Comparison of ENCODE assay signal across 17 cellular contexts in genomic region chr15:90065682-90066049, GRCh38. TPM values are rescaled to one million over a fixed set of nuclear protein-coding genes. Genes with fewer than 3 reads are reported as not detected.
A peak's percentile ranks its signal among the peaks of the same experiment; 100 is the strongest.
DNase-seq lines count a peak whose midpoint lies in the region; ATAC-seq and TF ChIP-seq lines count a peak whose summit lies in the region.
"Had no signal": no experiment of that assay in that cellular context is flagged by ENCODE, and none has a peak within 500 bp of the region (broad histone marks: within the 10 kb centered on the region; RNA-seq: fewer than 3 reads in every experiment).

No MANE protein-coding gene starts in this region.

- H3K4me1 ChIP-seq in right atrium auricular region (peaks cover 0 to 48% of the 10 kb centered on the region in 2 donors), esophagus squamous epithelium (peaks cover 32 to 70% (median 43%) of the 10 kb centered on the region in 3 donors), gastrocnemius medialis (peaks cover 49 to 53% of the 10 kb centered on the region in 2 donors), vagina (peaks cover 48% of the 10 kb centered on the region)
- H3K4me1 ChIP-seq: Caco-2 had no signal

- no peak overlapping the region for H3K4me3 ChIP-seq in right atrium auricular region
- no peak overlapping the region for H3K4me3 ChIP-seq in esophagus squamous epithelium
- no peak overlapping the region for H3K4me3 ChIP-seq in gastrocnemius medialis
- H3K4me3 ChIP-seq in vagina = no peak overlapping the region
- H3K4me3 ChIP-seq: prostate gland had no signal

- H3K27ac ChIP-seq in right atrium auricular region (peak overlapping the region; percentile 65 to 79), esophagus squamous epithelium (peak overlapping the region; percentile 65 to 85 (median 76)), gastrocnemius medialis (peak overlapping the region; percentile 77 to 89 (median 82)), vagina (peak overlapping the region; percentile 70)

- in situ Hi-C loops in gastrocnemius medialis (cut with MboI; ENCODE audit: low sequenced_read_pairs in 4 of 4) = no loop called here

- H3K9me3 ChIP-seq in right atrium auricular region (no peaks in the 10 kb centered on the region), esophagus squamous epithelium (no peaks in the 10 kb centered on the region), gastrocnemius medialis (no peaks in the 10 kb centered on the region), vagina (no peaks in the 10 kb centered on the region)
- H3K9me3 ChIP-seq: Caco-2, prostate gland had no signal

- H3K27me3 ChIP-seq in right atrium auricular region (no peaks in the 10 kb centered on the region), esophagus squamous epithelium (no peaks in the 10 kb centered on the region), gastrocnemius medialis (no peaks in the 10 kb centered on the region), vagina (no peaks in the 10 kb centered on the region)

- WGBS in esophagus squamous epithelium, 2 donors = 73 to 87% methylated on average over 5 to 7 of the region's 7 CpGs

- TF ChIP-seq POLR2A in esophagus squamous epithelium (IDR thresholded peaks at IDR 0.05) = no peak
- no peak for TF ChIP-seq POLR2A in gastrocnemius medialis (IDR thresholded peaks at IDR 0.05)
- no peak for TF ChIP-seq POLR2A in vagina (IDR thresholded peaks at IDR 0.05)

- ATAC-seq in gastrocnemius medialis (no peak), HG03520 (IDR thresholded peaks at IDR 0.05; ENCODE audit: unreplicated experiment) (no peak)
- ATAC-seq: HCT116; naive thymus-derived CD4-positive, alpha-beta T cell; T-cell had no signal

- DNase-seq in right atrium auricular region (ENCODE audit: low spot score) = no peak
- no peak for DNase-seq in cardiac septum (ENCODE audit: low spot score)
- DNase-seq in esophagus squamous epithelium (lab: John Stamatoyannopoulos, UW) = no peak
- DNase-seq in gastrocnemius medialis = no peak
- DNase-seq in vagina (ENCODE audit: extremely low spot score in 2 of 2) = no peak
- DNase-seq in C1 segment of cervical spinal cord (lab: John Stamatoyannopoulos, UW) = no peak
- no peak for DNase-seq in activated naive CD4-positive, alpha-beta T cell (lab: John Stamatoyannopoulos, UW)
- DNase-seq: activated B cell treated with CpG ODN at 0.5 μM for 24 hours; activated gamma-delta T cell; Caco-2; naive thymus-derived CD4-positive, alpha-beta T cell; NCI-H1092 treated with DMSO at 0.1 percent for 48 hours; NCI-H2171 had no signal

- TF ChIP-seq CTCF in right atrium auricular region (IDR thresholded peaks at IDR 0.05) (no peak), esophagus squamous epithelium (IDR thresholded peaks at IDR 0.05) (no peak), gastrocnemius medialis (IDR thresholded peaks at IDR 0.05 in 4 of 5, conservative IDR thresholded peaks at IDR 0.05 in 1 of 5) (no peak), vagina (IDR thresholded peaks at IDR 0.05) (no peak)

- H3K36me3 ChIP-seq in right atrium auricular region (peaks cover 11% of the 10 kb centered on the region), esophagus squamous epithelium (peaks cover 4 to 33% (median 14%) of the 10 kb centered on the region in 3 donors), gastrocnemius medialis (no peaks in the 10 kb centered on the region), vagina (peaks cover 2 to 10% of the 10 kb centered on the region in 2 donors)
- H3K36me3 ChIP-seq: prostate gland had no signal

- intact Hi-C loops in cardiac septum (cut with DNase I) = loop anchor here (2.0 to 10.0 kb wide), 3 partner anchors 31 to 301 kb away; no protein-coding TSS in a partner anchor
- intact Hi-C loops in esophagus squamous epithelium (cut with DNase I) = no loop called here
- intact Hi-C loops in gastrocnemius medialis (cut with DNase I; ENCODE audit: low total_unique reads) = no loop called here
- intact Hi-C loops in vagina (cut with DNase I) = loop anchor here (10.0 kb wide), 1 partner anchor 161 kb away; no protein-coding TSS in a partner anchor

RNA-seq across cellular contexts. Expression of gene IDH2, which starts 36.6 kb away (rescaled TPM):
- total RNA-seq in right atrium auricular region (100 to 1,000 TPM; 119 to 249 TPM), cardiac septum (455 TPM), esophagus squamous epithelium (100 to 1,000 TPM in 2 of 4 donors, 10 to 100 TPM in 2; 60.7 to 155 (median 103) TPM), gastrocnemius medialis (100 to 1,000 TPM; 349 to 547 (median 423) TPM), vagina (39.3 TPM)

Comparison
In these comparisons a context has a peak if more than half of its experiments do, and no peak if none do; other contexts are left out.
1. intact Hi-C loops: an anchor here in cardiac septum (2.0 to 10.0 kb wide) and vagina (10.0 kb wide); none called in esophagus squamous epithelium and gastrocnemius medialis.